ENCODE assay signal across 8 cellular contexts in the genomic region with DNA sequence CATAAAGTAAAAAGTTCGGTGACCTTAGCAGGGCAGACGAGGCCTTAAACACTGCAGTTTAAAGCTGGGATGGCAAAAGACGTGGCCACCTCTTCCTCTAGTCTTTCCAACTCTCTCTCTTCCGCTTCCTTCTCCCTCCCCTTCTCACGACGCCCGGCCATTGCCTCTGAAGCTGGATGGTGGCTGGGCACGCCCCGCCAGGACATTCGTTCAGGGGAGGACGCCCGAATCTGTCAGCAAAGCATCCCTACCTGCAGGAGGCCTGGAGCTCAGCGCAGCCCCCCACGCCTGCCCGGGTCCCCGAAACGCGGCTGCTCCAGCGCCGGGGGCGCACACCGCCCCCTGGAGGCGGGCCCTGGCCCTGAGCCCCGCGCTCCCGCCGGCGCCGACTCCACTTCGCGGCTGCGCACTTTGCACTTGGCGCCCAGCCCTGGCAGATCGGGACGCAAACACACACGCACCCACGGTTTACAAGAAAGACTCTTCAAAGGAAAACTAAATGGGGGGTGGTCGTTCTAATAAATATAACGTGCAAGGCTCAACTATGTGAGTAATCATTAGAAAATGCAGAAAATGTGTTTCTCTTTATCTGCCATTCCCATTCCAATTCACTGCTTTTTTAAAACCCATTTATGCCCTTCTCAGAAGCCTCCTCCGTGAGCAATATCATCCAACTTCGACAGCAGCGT. TPM values are rescaled to one million over a fixed set of nuclear protein-coding genes. Genes with fewer than 3 reads are reported as not detected.
A peak's percentile ranks its signal among the peaks of the same experiment; 100 is the strongest.
DNase-seq lines count a peak whose midpoint lies in the region; ATAC-seq and TF ChIP-seq lines count a peak whose summit lies in the region.

No MANE protein-coding gene starts in this region.

- peak; percentile 78 for ATAC-seq in left lobe of liver
- no peak for ATAC-seq in HG03196 (IDR thresholded peaks at IDR 0.05; ENCODE audit: unreplicated experiment)

- no peak for TF ChIP-seq EP300 in Ishikawa (IDR thresholded peaks at IDR 0.05; ENCODE audit: borderline replicate concordance)

- H3K4me1 Mint-ChIP-seq in activated CD4-positive, alpha-beta T cell treated with anti-CD3 and anti-CD28 coated beads, Interleukin-2, amount 10 ng/mL, durations not matched to agents 7 days and 5 days: peaks cover 50% of the 10 kb centered on the region

- no peaks in the 10 kb centered on the region for H3K9me3 Mint-ChIP-seq in activated CD4-positive, alpha-beta T cell treated with anti-CD3 and anti-CD28 coated beads, Interleukin-2, amount 10 ng/mL, durations not matched to agents 7 days and 5 days

- no peak for TF ChIP-seq RAD21 in Ishikawa (IDR thresholded peaks at IDR 0.05; ENCODE audit: low read depth)

- TF ChIP-seq CTCF in coronary artery (IDR thresholded peaks at IDR 0.05): peak; percentile 99

- peak overlapping the region; percentile 95 for H3K27ac Mint-ChIP-seq in activated CD4-positive, alpha-beta T cell treated with anti-CD3 and anti-CD28 coated beads, Interleukin-2, amount 10 ng/mL, durations not matched to agents 7 days and 5 days

- DNase-seq in COLO668 (lab: John Stamatoyannopoulos, UW; ENCODE audit: unreplicated experiment) (peak; percentile 46), coronary artery (ENCODE audit: low spot score) (no peak), left lobe of liver (ENCODE audit: low spot score) (peak; percentile 82), NCI-H1417 (lab: John Stamatoyannopoulos, UW) (no peak)
- DNase-seq in activated CD4-positive, alpha-beta T cell treated with anti-CD3 and anti-CD28 coated beads, Interleukin-2, amount 10 ng/mL, durations not matched to agents 7 days and 5 days: peak; percentile 70
- peak; percentile 68 for DNase-seq in stimulated activated CD4-positive, alpha-beta T cell treated with anti-CD3 and anti-CD28 coated beads, Interleukin-4, amount 100 ng/mL, for 24 hours

- peak overlapping the region; percentile 58 to 77 for H3K27ac ChIP-seq in coronary artery

- CTCF ChIA-PET in activated CD4-positive, alpha-beta T cell treated with anti-CD3 and anti-CD28 coated beads, Interleukin-2, amount 10 ng/mL, durations not matched to agents 7 days and 5 days (lab: Charles Lee): interaction anchor here (0.9 to 1.6 kb wide), 3 partner anchors 18 to 31 kb away, joined by 3 to 9 read pairs (median 8); no protein-coding TSS in a partner anchor

- H3K27me3 Mint-ChIP-seq in activated CD4-positive, alpha-beta T cell treated with anti-CD3 and anti-CD28 coated beads, Interleukin-2, amount 10 ng/mL, durations not matched to agents 7 days and 5 days: peaks cover 8% of the 10 kb centered on the region

- H3K4me3 Mint-ChIP-seq in activated CD4-positive, alpha-beta T cell treated with anti-CD3 and anti-CD28 coated beads, Interleukin-2, amount 10 ng/mL, durations not matched to agents 7 days and 5 days: peak overlapping the region; percentile 81

- peak overlapping the region; percentile 74 for H3K4me3 ChIP-seq in coronary artery

- POLR2A ChIA-PET in activated CD4-positive, alpha-beta T cell treated with anti-CD3 and anti-CD28 coated beads, Interleukin-2, amount 10 ng/mL, durations not matched to agents 7 days and 5 days (lab: Charles Lee): no interaction called here

- peaks cover 6% of the 10 kb centered on the region for H3K36me3 Mint-ChIP-seq in activated CD4-positive, alpha-beta T cell treated with anti-CD3 and anti-CD28 coated beads, Interleukin-2, amount 10 ng/mL, durations not matched to agents 7 days and 5 days (ENCODE audit: low read depth)

TF ChIP-seq in Ishikawa, 13 proteins besides CTCF, POLR2A, EP300 and RAD21:
- TF ChIP-seq TEAD4 (IDR thresholded peaks at IDR 0.05): no peak
- TF ChIP-seq, protein P1, sequence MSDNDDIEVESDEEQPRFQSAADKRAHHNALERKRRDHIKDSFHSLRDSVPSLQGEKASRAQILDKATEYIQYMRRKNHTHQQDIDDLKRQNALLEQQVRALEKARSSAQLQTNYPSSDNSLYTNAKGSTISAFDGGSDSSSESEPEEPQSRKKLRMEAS (IDR thresholded peaks at IDR 0.05): peak; percentile 26; the same call in 1 of the 2 replicates
TF ChIP-seq in Ishikawa: peak in this region for 1.

RNA-seq across cellular contexts. Expression of gene FOXC1, which starts 54.7 kb away (rescaled TPM):
- not detected for total RNA-seq in activated CD4-positive, alpha-beta T cell treated with anti-CD3 and anti-CD28 coated beads, Interleukin-2, amount 10 ng/mL, durations not matched to agents 7 days and 5 days
- total RNA-seq in left lobe of liver: 0.38 TPM

Comparison
In these comparisons a context has a peak if more than half of its experiments do, and no peak if none do; other contexts are left out.
1. DNase-seq: peak in COLO668 (single experiment), activated CD4-positive, alpha-beta T cell treated with anti-CD3 and anti-CD28 coated beads, Interleukin-2, amount 10 ng/mL, durations not matched to agents 7 days and 5 days (single experiment), left lobe of liver (single experiment) and stimulated activated CD4-positive, alpha-beta T cell treated with anti-CD3 and anti-CD28 coated beads, Interleukin-4, amount 100 ng/mL, for 24 hours (single experiment); none in coronary artery (single experiment) and NCI-H1417 (0 of 3).